Comparison of ENCODE assay signal across 8 cellular contexts in the genomic region with DNA sequence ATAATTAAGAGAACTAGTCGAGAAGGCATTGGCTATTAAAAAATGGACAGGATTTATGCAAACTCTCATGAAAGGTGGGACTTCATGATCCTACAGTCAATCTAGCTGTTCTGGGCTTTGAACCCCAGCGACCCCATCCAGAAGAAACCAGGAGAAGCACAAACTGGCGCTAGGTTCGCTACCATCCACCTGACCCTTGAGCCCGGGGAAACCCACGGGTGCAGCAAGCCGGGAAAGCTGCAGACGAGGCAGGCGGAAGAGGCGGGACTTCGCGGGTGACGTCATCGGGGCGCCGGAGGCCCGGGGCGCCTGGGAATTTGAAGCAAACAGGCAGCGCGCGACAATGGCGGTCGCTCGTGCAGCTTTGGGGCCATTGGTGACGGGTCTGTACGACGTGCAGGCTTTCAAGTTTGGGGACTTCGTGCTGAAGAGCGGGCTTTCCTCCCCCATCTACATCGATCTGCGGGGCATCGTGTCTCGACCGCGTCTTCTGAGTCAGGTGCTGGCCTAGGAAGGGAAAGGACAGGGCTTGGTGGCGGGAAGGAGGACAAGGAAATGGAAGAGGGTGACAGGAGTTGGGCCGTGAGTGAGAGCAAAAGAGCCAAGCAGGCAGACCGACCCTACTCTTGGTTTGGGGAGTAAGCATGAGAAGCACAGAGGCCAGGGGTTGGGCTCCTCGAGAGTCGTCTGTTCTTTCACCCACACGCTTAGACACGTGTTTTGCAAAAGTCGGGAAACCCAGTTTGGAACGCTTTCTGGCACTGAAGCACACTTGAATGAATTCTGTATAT. TPM values are rescaled to one million over a fixed set of nuclear protein-coding genes. Genes with fewer than 3 reads are reported as not detected.
A peak's percentile ranks its signal among the peaks of the same experiment; 100 is the strongest.
DNase-seq lines count a peak whose midpoint lies in the region; ATAC-seq and TF ChIP-seq lines count a peak whose summit lies in the region.

TSS of gene UMPS (plus strand) at position 324 of the 791 bp plus-strand sequence. CDS start at position 344, 20 bp downstream.

- DNase-seq in AG20443 (ENCODE audit: low spot score) (peak; percentile 95), NCI-H460 (ENCODE audit: extremely low read depth, low read depth) (peak; percentile 70), choroid plexus epithelial cell (ENCODE audit: low read depth) (peak; percentile 77), kidney tubule cell (ENCODE audit: low spot score) (peak; percentile 86)
- DNase-seq in activated CD4-positive, alpha-beta T cell treated with anti-CD3 and anti-CD28 coated beads for 24 hours (ENCODE audit: low read depth in 2 of 2) = peak; percentile 87 to 94
- DNase-seq in stimulated activated CD4-positive, alpha-beta T cell treated with anti-CD3 and anti-CD28 coated beads, Interleukin-1b, Interleukin-23, amount 100 ng/mL, for 24 hours (ENCODE audit: low read depth in 4 of 4, low spot score in 1 of 4) = peak; percentile 83 to 93 (median 90)

- peak within 1 kb of the TSS; percentile 99 for H3K4me3 ChIP-seq in choroid plexus epithelial cell (ENCODE audit: low read depth, low read length)

- TF ChIP-seq CTCF in choroid plexus epithelial cell (conservative IDR thresholded peaks at IDR 0.05; ENCODE audit: low read depth, low read length) = no peak

- ATAC-seq in GM19043 (IDR thresholded peaks at IDR 0.05; ENCODE audit: low read depth, unreplicated experiment) = peak; percentile 92
- ATAC-seq in HG03354 (IDR thresholded peaks at IDR 0.05; ENCODE audit: poor library complexity, severe bottlenecking, unreplicated experiment) = peak; percentile 96

RNA-seq across cellular contexts. Expression of gene UMPS, which starts in this region (rescaled TPM):
- 18.0 and 23.3 TPM in 2 replicates for total RNA-seq in NCI-H460 (2014; rRNA removed; shearing (Covaris generic))
- polyA plus RNA-seq in NCI-H460 (2014; cell fraction: nucleus; rRNA removed) = 17.5 and 22.2 TPM in 2 replicates

Comparison
In these comparisons a context has a peak if more than half of its experiments do, and no peak if none do; other contexts are left out.
1. Peak in every context shown above with its lines: DNase-seq, ATAC-seq and H3K4me3 ChIP-seq.